Comparison of ENCODE assay signal across 1 cellular context in genomic region chrX:153726286-153727107, GRCh38.
TF ChIP-seq lines count a peak whose summit lies in the region.

No MANE protein-coding gene starts in this region.

TF ChIP-seq in HepG2, 621 proteins besides CTCF, POLR2A, EP300 and RAD21 (continued from another document and continues in another):
- peak; percentile 78; the same call in 1 of the 2 replicates for TF ChIP-seq TFAP4 (IDR thresholded peaks at IDR 0.05; ENCODE audit: borderline replicate concordance, low read depth)
- TF ChIP-seq AHDC1 (CRISPR knock-in tag; IDR thresholded peaks at IDR 0.05; ENCODE audit: borderline replicate concordance): no peak; the same call in 1 of the 2 replicates
- TF ChIP-seq ZNF891 (CRISPR knock-in tag; IDR thresholded peaks at IDR 0.05): no peak
- peak; percentile 84; the same call in 1 of the 2 replicates for TF ChIP-seq NFE2L1 (CRISPR knock-in tag; IDR thresholded peaks at IDR 0.05; ENCODE audit: borderline replicate concordance)
- peak; percentile 79; the same call in 1 of the 2 replicates for TF ChIP-seq ZNF788 (CRISPR knock-in tag; IDR thresholded peaks at IDR 0.05; ENCODE audit: borderline replicate concordance)
- no peak for TF ChIP-seq ZNF580 (CRISPR knock-in tag; IDR thresholded peaks at IDR 0.05; ENCODE audit: borderline replicate concordance, low read depth)
- TF ChIP-seq SOX6 (IDR thresholded peaks at IDR 0.05): no peak
- TF ChIP-seq SOX6 (CRISPR knock-in tag; IDR thresholded peaks at IDR 0.05): peak; percentile 64
- no peak for TF ChIP-seq SUZ12 (IDR thresholded peaks at IDR 0.05; ENCODE audit: low read depth, low read length)
- no peak for TF ChIP-seq ZNF558 (CRISPR knock-in tag; IDR thresholded peaks at IDR 0.05; ENCODE audit: borderline replicate concordance)
- 0 out of 2 replicates have a peak, but pooled peaks have one; percentile 27 for TF ChIP-seq ZKSCAN8 (CRISPR knock-in tag; IDR thresholded peaks at IDR 0.05; ENCODE audit: borderline replicate concordance)
- TF ChIP-seq AHR (CRISPR knock-in tag; IDR thresholded peaks at IDR 0.05): 0 out of 2 replicates have a peak, but pooled peaks have one; percentile 21
- TF ChIP-seq ZBTB3 (CRISPR knock-in tag; IDR thresholded peaks at IDR 0.05; ENCODE audit: borderline replicate concordance, low read depth): no peak
- TF ChIP-seq MYC (CRISPR knock-in tag; IDR thresholded peaks at IDR 0.05; ENCODE audit: borderline replicate concordance): peak; percentile 56
- no peak for TF ChIP-seq RCOR2 (CRISPR knock-in tag; IDR thresholded peaks at IDR 0.05)
- no peak for TF ChIP-seq FOXO4 (CRISPR knock-in tag; conservative IDR thresholded peaks at IDR 0.05)
- TF ChIP-seq NR2F1 (CRISPR knock-in tag; IDR thresholded peaks at IDR 0.05): peak; percentile 53 to 82; a peak in 3 of 4 replicates
- no peak for TF ChIP-seq FUBP1 (CRISPR knock-in tag; IDR thresholded peaks at IDR 0.05; ENCODE audit: borderline replicate concordance)
- TF ChIP-seq GMEB2 (CRISPR knock-in tag; IDR thresholded peaks at IDR 0.05; ENCODE audit: low read depth): no peak
- peak; percentile 64 for TF ChIP-seq BCL6 (CRISPR knock-in tag; IDR thresholded peaks at IDR 0.05)
- TF ChIP-seq NFE2 (CRISPR knock-in tag; IDR thresholded peaks at IDR 0.05): peak; percentile 31; the same call in 1 of the 2 replicates
- TF ChIP-seq ZBTB39 (CRISPR knock-in tag; IDR thresholded peaks at IDR 0.05): no peak
- no peak for TF ChIP-seq RBM39 (IDR thresholded peaks at IDR 0.05; ENCODE audit: low read depth, low read length, poor library complexity, severe bottlenecking)
- no peak for TF ChIP-seq ZNF597 (CRISPR knock-in tag; IDR thresholded peaks at IDR 0.05)
- TF ChIP-seq ZNF629 (CRISPR knock-in tag; conservative IDR thresholded peaks at IDR 0.05): no peak; the same call in 1 of the 2 replicates
- TF ChIP-seq MZF1 (CRISPR knock-in tag; IDR thresholded peaks at IDR 0.05; ENCODE audit: borderline replicate concordance): no peak
- no peak for TF ChIP-seq ZNF772 (CRISPR knock-in tag; IDR thresholded peaks at IDR 0.05)
- peak; percentile 61 for TF ChIP-seq ZFP91 (CRISPR knock-in tag; IDR thresholded peaks at IDR 0.05; ENCODE audit: borderline replicate concordance)
- TF ChIP-seq KDM5B (CRISPR knock-in tag; IDR thresholded peaks at IDR 0.05; ENCODE audit: borderline replicate concordance): no peak; the same call in none of the 2 replicates
- no peak; the same call in 1 of the 2 replicates for TF ChIP-seq MXD3 (CRISPR knock-in tag; IDR thresholded peaks at IDR 0.05)
- no peak; the same call in 1 of the 2 replicates for TF ChIP-seq ZNF563 (CRISPR knock-in tag; IDR thresholded peaks at IDR 0.05)
- TF ChIP-seq ZNF33B (CRISPR knock-in tag; IDR thresholded peaks at IDR 0.05): no peak
- TF ChIP-seq TP53 (CRISPR knock-in tag; conservative IDR thresholded peaks at IDR 0.05): no peak
- no peak for TF ChIP-seq IKZF5 (CRISPR knock-in tag; IDR thresholded peaks at IDR 0.05)
- 0 out of 2 replicates have a peak, but pooled peaks have one; percentile 35 for TF ChIP-seq SMAD3 (CRISPR knock-in tag; IDR thresholded peaks at IDR 0.05)
- 0 out of 2 replicates have a peak, but pooled peaks have one; percentile 66 for TF ChIP-seq ERF (CRISPR knock-in tag; IDR thresholded peaks at IDR 0.05)
- no peak for TF ChIP-seq PAX8 (CRISPR knock-in tag; IDR thresholded peaks at IDR 0.05; ENCODE audit: borderline replicate concordance)
- TF ChIP-seq ATF4 (CRISPR knock-in tag; IDR thresholded peaks at IDR 0.05): no peak
